ENCODE assay signal across 9 cellular contexts in the genomic region with DNA sequence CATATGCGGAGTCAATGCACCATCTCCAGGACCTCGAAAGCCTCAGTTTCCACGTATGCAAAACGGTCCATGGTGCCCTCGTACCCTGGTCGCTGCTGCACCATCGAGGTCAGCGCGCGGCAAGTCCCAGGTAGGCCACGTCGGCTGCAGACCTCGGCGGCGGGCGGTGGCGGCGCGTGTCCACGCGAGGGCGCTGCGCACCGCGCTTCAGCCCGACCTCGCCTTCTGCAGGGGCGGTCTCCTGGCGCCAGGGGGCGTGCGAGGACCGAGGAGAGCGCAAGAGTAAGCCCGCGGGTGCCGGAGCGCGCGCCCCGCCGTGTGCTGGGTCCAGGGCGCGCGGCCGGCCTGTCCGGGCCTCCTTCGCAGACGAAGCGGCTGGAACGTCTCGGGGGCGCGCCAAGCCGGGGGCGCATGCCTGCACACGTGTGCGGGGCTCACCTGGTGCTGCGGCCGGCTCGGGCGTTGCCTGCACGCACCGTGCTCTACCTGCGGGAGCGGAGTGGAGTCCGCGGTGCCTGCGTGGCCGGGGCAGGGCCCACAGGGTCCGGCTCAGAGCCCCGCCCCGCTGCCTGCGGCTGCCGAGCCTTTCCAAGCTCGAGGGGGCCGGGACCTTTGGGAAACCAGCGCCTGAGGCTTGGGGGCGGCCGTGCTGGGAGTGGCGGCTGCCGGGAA. TPM values are rescaled to one million over a fixed set of nuclear protein-coding genes. Genes with fewer than 3 reads are reported as not detected.
A peak's percentile ranks its signal among the peaks of the same experiment; 100 is the strongest.
DNase-seq lines count a peak whose midpoint lies in the region; ATAC-seq and TF ChIP-seq lines count a peak whose summit lies in the region.
"Had no signal": no experiment of that assay in that cellular context is flagged by ENCODE, and none has a peak within 500 bp of the region (broad histone marks: within the 10 kb centered on the region; RNA-seq: fewer than 3 reads in every experiment).

No MANE protein-coding gene starts in this region.

- no CpG with 5 or more reads among the region's 81 CpGs for WGBS in esophagus squamous epithelium, 2 donors

- H3K27me3 Mint-ChIP-seq in CD14-positive monocyte (ENCODE audit: low read depth in 3 of 3): peaks cover 14 to 28% (median 18%) of the 10 kb centered on the region in 3 donors
- H3K27me3 Mint-ChIP-seq: activated naive CD4-positive, alpha-beta T cell treated with anti-CD3 and anti-CD28 coated beads, Interleukin-2, amount 50 U/mL, for 24 hours had no signal

- H3K36me3 ChIP-seq in NT2/D1 (ENCODE audit: insufficient read depth, insufficient read length, low read length): peaks cover 24% of the 10 kb centered on the region
- H3K36me3 ChIP-seq in esophagus squamous epithelium: peaks cover 0 to 32% (median 5%) of the 10 kb centered on the region in 3 donors
- peaks cover 0 to 14% of the 10 kb centered on the region in 2 donors for H3K36me3 ChIP-seq in muscle layer of duodenum (ENCODE audit: control insufficient read depth in 1 of 2, insufficient read depth in 2 of 2, low read length in 2 of 2)

- H3K27ac Mint-ChIP-seq in CD14-positive monocyte: no peak overlapping the region
- H3K27ac Mint-ChIP-seq: activated naive CD4-positive, alpha-beta T cell treated with anti-CD3 and anti-CD28 coated beads, Interleukin-2, amount 50 U/mL, for 24 hours had no signal

- H3K4me3 ChIP-seq in NT2/D1 (ENCODE audit: insufficient read length, low read depth) (peak overlapping the region; percentile 51), esophagus squamous epithelium (peak overlapping the region; percentile 50 to 87 (median 60)), muscle layer of duodenum (ENCODE audit: low read depth in 1 of 2, low read length in 2 of 2) (peak overlapping the region; percentile 30 to 76)

- H3K9ac ChIP-seq in NT2/D1 (ENCODE audit: insufficient read length, low read depth): peak overlapping the region; percentile 76

- no peak for TF ChIP-seq POLR2A in esophagus squamous epithelium (IDR thresholded peaks at IDR 0.05)

- H3K36me3 Mint-ChIP-seq in CD14-positive monocyte: peaks cover 12 to 13% of the 10 kb centered on the region in 2 donors

- H3K27ac ChIP-seq in esophagus squamous epithelium (peak overlapping the region in 3 of 4 donors; percentile 9 to 65 (median 63)), muscle layer of duodenum (ENCODE audit: low read length) (no peak overlapping the region)

- peaks cover 5% of the 10 kb centered on the region; the same call in 1 of the 2 replicates for H3K9me3 ChIP-seq in NT2/D1 (ENCODE audit: insufficient read depth, low read length)
- H3K9me3 ChIP-seq in esophagus squamous epithelium: no peaks in the 10 kb centered on the region
- no peaks in the 10 kb centered on the region for H3K9me3 ChIP-seq in muscle layer of duodenum (ENCODE audit: control insufficient read depth in 1 of 2, low read length in 2 of 2)

- ATAC-seq in GM19328 (IDR thresholded peaks at IDR 0.05; ENCODE audit: unreplicated experiment) (peak; percentile 94), HG03442 (IDR thresholded peaks at IDR 0.05; ENCODE audit: unreplicated experiment) (peak; percentile 93)

- intact Hi-C loops in CD14-positive monocyte (cut with micrococcal nuclease): loop anchor here (2.0 to 10.0 kb wide), 3 partner anchors 1595 to 1685 kb away; no protein-coding TSS in a partner anchor
- intact Hi-C loops in esophagus squamous epithelium (cut with DNase I): no loop called here

- peaks cover 0 to 12% (median 0%) of the 10 kb centered on the region in 7 donors for H3K9me3 Mint-ChIP-seq in CD14-positive monocyte
- H3K9me3 Mint-ChIP-seq: activated naive CD4-positive, alpha-beta T cell treated with anti-CD3 and anti-CD28 coated beads, Interleukin-2, amount 50 U/mL, for 24 hours had no signal

- DNase-seq in CD14-positive monocyte (ENCODE audit: low spot score) (peak; percentile 80), NT2/D1 (ENCODE audit: low read depth, low spot score) (peak; percentile 76), esophagus squamous epithelium (lab: John Stamatoyannopoulos, UW) (peak; percentile 34)
- peak; percentile 94 for DNase-seq in activated T-cell treated with anti-CD3 and anti-CD28 coated beads, Interleukin-2, amount 50 U/mL, for 1 hour
- DNase-seq in stimulated activated CD8-positive, alpha-beta memory T cell treated with anti-CD3 and anti-CD28 coated beads, Interleukin-4, amount 100 ng/mL, for 4 hours (ENCODE audit: low read depth in 2 of 2, low spot score in 1 of 2): peak; percentile 67 to 87

- TF ChIP-seq CTCF in CD14-positive monocyte (IDR thresholded peaks at IDR 0.05) (peak; percentile 100), esophagus squamous epithelium (IDR thresholded peaks at IDR 0.05) (peak; percentile 99 to 100 (median 100))

- H3K27me3 ChIP-seq in NT2/D1 (ENCODE audit: insufficient read depth, insufficient read length) (no peaks in the 10 kb centered on the region), esophagus squamous epithelium (peaks cover 0 to 8% (median 0%) of the 10 kb centered on the region in 4 donors), muscle layer of duodenum (ENCODE audit: low read depth, low read length) (no peaks in the 10 kb centered on the region)

- peak overlapping the region in 1 of 2 donors; percentile 35 for H3K4me3 Mint-ChIP-seq in CD14-positive monocyte

- H3K4me1 ChIP-seq in NT2/D1 (ENCODE audit: insufficient read depth, insufficient read length) (peaks cover 2% of the 10 kb centered on the region), esophagus squamous epithelium (peaks cover 8 to 17% (median 11%) of the 10 kb centered on the region in 3 donors), muscle layer of duodenum (ENCODE audit: control insufficient read depth in 1 of 2, insufficient read depth in 2 of 2, low read length in 2 of 2) (peaks cover 0 to 8% of the 10 kb centered on the region in 2 donors)

- peaks cover 5% of the 10 kb centered on the region for H3K4me1 Mint-ChIP-seq in CD14-positive monocyte

RNA-seq across cellular contexts. Expression of a gene that starts 54.0 kb away (rescaled TPM):
- 10 to 100 TPM; 78.2 to 94.1 TPM for polyA plus RNA-seq in CD14-positive monocyte
- 100 to 1,000 TPM in 2 of 4 donors, 10 to 100 TPM in 2; 48.5 to 115 (median 81.8) TPM for total RNA-seq in esophagus squamous epithelium

Comparison
In these comparisons a context has a peak if more than half of its experiments do, and no peak if none do; other contexts are left out.
1. DNase-seq: peak in every context shown above with its lines; median percentile 94 in activated T-cell treated with anti-CD3 and anti-CD28 coated beads, Interleukin-2, amount 50 U/mL, for 1 hour; 80 in CD14-positive monocyte; 77 in stimulated activated CD8-positive, alpha-beta memory T cell treated with anti-CD3 and anti-CD28 coated beads, Interleukin-4, amount 100 ng/mL, for 4 hours; 76 in NT2/D1; 34 in esophagus squamous epithelium.